2 cellular contexts compared by ENCODE assay signal in genomic region chr9:121288557-121288873, GRCh38.
TF ChIP-seq lines count a peak whose summit lies in the region.

No MANE protein-coding gene starts in this region.

TF ChIP-seq in K562, 482 proteins besides CTCF, POLR2A, EP300 and RAD21:
- TF ChIP-seq ZNF174 (CRISPR knock-in tag; IDR thresholded peaks at IDR 0.05) (no peak), NR4A1 (CRISPR knock-in tag; IDR thresholded peaks at IDR 0.05) (no peak), NR4A1 (tag; IDR thresholded peaks at IDR 0.05) (peak; percentile 57; the same call in 1 of the 2 replicates), ID3 (CRISPR knock-in tag; IDR thresholded peaks at IDR 0.05) (no peak), ID3 (tag; IDR thresholded peaks at IDR 0.05) (0 out of 2 replicates have a peak, but pooled peaks have one; percentile 29), IRF9 (tag; IDR thresholded peaks at IDR 0.05) (no peak)
- TF ChIP-seq, protein P1, sequence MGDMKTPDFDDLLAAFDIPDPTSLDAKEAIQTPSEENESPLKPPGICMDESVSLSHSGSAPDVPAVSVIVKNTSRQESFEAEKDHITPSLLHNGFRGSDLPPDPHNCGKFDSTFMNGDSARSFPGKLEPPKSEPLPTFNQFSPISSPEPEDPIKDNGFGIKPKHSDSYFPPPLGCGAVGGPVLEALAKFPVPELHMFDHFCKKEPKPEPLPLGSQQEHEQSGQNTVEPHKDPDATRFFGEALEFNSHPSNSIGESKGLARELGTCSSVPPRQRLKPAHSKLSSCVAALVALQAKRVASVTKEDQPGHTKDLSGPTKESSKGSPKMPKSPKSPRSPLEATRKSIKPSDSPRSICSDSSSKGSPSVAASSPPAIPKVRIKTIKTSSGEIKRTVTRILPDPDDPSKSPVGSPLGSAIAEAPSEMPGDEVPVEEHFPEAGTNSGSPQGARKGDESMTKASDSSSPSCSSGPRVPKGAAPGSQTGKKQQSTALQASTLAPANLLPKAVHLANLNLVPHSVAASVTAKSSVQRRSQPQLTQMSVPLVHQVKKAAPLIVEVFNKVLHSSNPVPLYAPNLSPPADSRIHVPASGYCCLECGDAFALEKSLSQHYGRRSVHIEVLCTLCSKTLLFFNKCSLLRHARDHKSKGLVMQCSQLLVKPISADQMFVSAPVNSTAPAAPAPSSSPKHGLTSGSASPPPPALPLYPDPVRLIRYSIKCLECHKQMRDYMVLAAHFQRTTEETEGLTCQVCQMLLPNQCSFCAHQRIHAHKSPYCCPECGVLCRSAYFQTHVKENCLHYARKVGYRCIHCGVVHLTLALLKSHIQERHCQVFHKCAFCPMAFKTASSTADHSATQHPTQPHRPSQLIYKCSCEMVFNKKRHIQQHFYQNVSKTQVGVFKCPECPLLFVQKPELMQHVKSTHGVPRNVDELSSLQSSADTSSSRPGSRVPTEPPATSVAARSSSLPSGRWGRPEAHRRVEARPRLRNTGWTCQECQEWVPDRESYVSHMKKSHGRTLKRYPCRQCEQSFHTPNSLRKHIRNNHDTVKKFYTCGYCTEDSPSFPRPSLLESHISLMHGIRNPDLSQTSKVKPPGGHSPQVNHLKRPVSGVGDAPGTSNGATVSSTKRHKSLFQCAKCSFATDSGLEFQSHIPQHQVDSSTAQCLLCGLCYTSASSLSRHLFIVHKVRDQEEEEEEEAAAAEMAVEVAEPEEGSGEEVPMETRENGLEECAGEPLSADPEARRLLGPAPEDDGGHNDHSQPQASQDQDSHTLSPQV (IDR thresholded peaks at IDR 0.05): peak; percentile 8; the same call in 1 of the 2 replicates

TF ChIP-seq in HepG2, 621 proteins besides CTCF, POLR2A, EP300 and RAD21:
- TF ChIP-seq BRD4 (CRISPR knock-in tag; IDR thresholded peaks at IDR 0.05): 0 out of 2 replicates have a peak, but pooled peaks have one; percentile 23
- TF ChIP-seq LCORL (IDR thresholded peaks at IDR 0.05): no peak
- no peak for TF ChIP-seq LCORL (CRISPR knock-in tag; IDR thresholded peaks at IDR 0.05)
- TF ChIP-seq HNF1B (CRISPR knock-in tag; IDR thresholded peaks at IDR 0.05): 0 out of 2 replicates have a peak, but pooled peaks have one; percentile 10
TF ChIP-seq in HepG2: peak in this region for 2.
